In the genomic region with DNA sequence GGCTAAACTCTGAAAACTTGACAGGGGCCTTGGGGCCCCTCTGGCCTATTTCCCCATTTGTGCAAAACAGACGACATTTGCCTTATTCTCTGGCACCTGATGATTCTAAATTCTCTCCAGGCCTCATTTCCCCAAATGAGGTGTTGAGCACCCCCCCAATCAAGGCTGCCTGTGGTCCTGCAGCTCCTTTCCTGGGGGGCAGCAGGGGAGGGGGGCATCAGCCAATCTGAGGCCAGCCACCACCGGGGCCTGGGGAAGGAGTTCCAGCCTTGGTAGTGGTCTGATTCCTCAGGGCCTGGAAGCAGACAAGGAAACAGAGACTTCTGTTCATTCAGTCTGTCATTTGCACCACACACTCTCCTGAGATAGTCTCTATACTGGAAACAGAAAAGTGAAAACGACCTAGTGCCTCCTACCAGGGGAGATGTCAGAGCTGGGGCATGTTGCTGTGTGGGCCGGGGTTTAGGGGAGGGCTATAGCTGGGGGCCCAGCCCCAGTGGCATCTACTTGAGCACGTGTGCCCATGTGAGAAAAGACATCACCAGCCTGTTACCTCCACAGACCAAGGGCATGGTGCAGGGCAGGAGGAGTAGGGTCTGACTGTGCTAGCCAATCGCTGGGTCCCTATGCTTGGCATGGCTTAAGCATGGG, we compare ENCODE assay signal across 25 cellular contexts. TPM values are rescaled to one million over a fixed set of nuclear protein-coding genes. Genes with fewer than 3 reads are reported as not detected.
"Had no signal": no experiment of that assay in that cellular context is flagged by ENCODE, and none has a peak within 500 bp of the region (broad histone marks: within the 10 kb centered on the region; RNA-seq: fewer than 3 reads in every experiment).

No MANE protein-coding gene starts in this region.

- H3K4me3 ChIP-seq: colonic mucosa, esophagus squamous epithelium, gastrocnemius medialis, right lobe of liver, testis, uterus had no signal

- H3K4me1 ChIP-seq: parathyroid adenoma, testis had no signal

- FAIRE-seq: islet of Langerhans, small intestine had no signal

- H3K36me3 Mint-ChIP-seq: activated CD4-positive, alpha-beta memory T cell treated with anti-CD3 and anti-CD28 coated beads for 36 hours; natural killer cell treated with Interleukin-12 subunit alpha and Interleukin-12 subunit beta and Interleukin-15 and Interleukin-18, amount 100 ng/mL, for 72 hours; stimulated activated naive B cell treated with anti-CD40 and anti-IgM and Interleukin-4, amounts not matched to agents 10 μg/mL and 1 μg/mL and 100 μg/mL, for 72 hours; WTC11 had no signal

- ATAC-seq: gastrocnemius medialis; left cardiac atrium; natural killer cell treated with Interleukin-12 subunit alpha and Interleukin-12 subunit beta and Interleukin-15 and Interleukin-18, amount 100 ng/mL, for 72 hours; right lobe of liver; stimulated activated naive B cell treated with anti-CD40 and anti-IgM and Interleukin-4, amounts not matched to agents 10 μg/mL and 1 μg/mL and 100 μg/mL, for 72 hours; WTC11 had no signal

- H3K27ac Mint-ChIP-seq: activated CD4-positive, alpha-beta memory T cell treated with anti-CD3 and anti-CD28 coated beads for 36 hours; natural killer cell treated with Interleukin-12 subunit alpha and Interleukin-12 subunit beta and Interleukin-15 and Interleukin-18, amount 100 ng/mL, for 72 hours; stimulated activated naive B cell treated with anti-CD40 and anti-IgM and Interleukin-4, amounts not matched to agents 10 μg/mL and 1 μg/mL and 100 μg/mL, for 72 hours; T-helper 1 cell treated with Interleukin-12 subunit alpha and Interleukin-12 subunit beta and Interleukin-4 antibody, amounts not matched to agents 30 μg/mL and 1 μg/mL, for 36 hours; WTC11 had no signal

- H3K9ac ChIP-seq: parathyroid adenoma had no signal

- H3K9me3 ChIP-seq: colonic mucosa, esophagus squamous epithelium, gastrocnemius medialis, neutrophil, right lobe of liver, testis, uterus had no signal

- H3K4me3 Mint-ChIP-seq: activated CD4-positive, alpha-beta memory T cell treated with anti-CD3 and anti-CD28 coated beads for 36 hours; natural killer cell treated with Interleukin-12 subunit alpha and Interleukin-12 subunit beta and Interleukin-15 and Interleukin-18, amount 100 ng/mL, for 72 hours had no signal

- H3K79me2 ChIP-seq: parathyroid adenoma had no signal

- H2AFZ ChIP-seq: parathyroid adenoma had no signal

- DNase-seq: activated CD4-positive, alpha-beta memory T cell treated with anti-CD3 and anti-CD28 coated beads for 36 hours; activated CD4-positive, alpha-beta T cell treated with anti-CD3 and anti-CD28 coated beads for 4 hours; activated naive CD4-positive, alpha-beta T cell treated with anti-CD3 and anti-CD28 coated beads, Interleukin-2, amount 50 U/mL, for 16 hours; activated T-cell treated with anti-CD3 and anti-CD28 coated beads, Interleukin-2, amount 50 U/mL, for 1 hour; aorta; colonic mucosa; esophagus squamous epithelium; gastrocnemius medialis; hypothalamus; left cardiac atrium; small intestine; stimulated activated CD4-positive, alpha-beta T cell treated with anti-CD3 and anti-CD28 coated beads, Interleukin-2, amount 100 ng/mL, for 24 hours; stimulated activated naive B cell treated with anti-CD40 and anti-IgM and Interleukin-4, amounts not matched to agents 10 μg/mL and 1 μg/mL and 100 μg/mL, for 72 hours; T1000; testis; trophoblast cell had no signal

- H3K36me3 ChIP-seq: colonic mucosa, esophagus squamous epithelium, gastrocnemius medialis, neutrophil, right lobe of liver, uterus had no signal

- H3K27me3 ChIP-seq: testis had no signal

- H3K9me3 Mint-ChIP-seq: activated CD4-positive, alpha-beta memory T cell treated with anti-CD3 and anti-CD28 coated beads for 36 hours; natural killer cell treated with Interleukin-12 subunit alpha and Interleukin-12 subunit beta and Interleukin-15 and Interleukin-18, amount 100 ng/mL, for 72 hours; T-helper 1 cell treated with Interleukin-12 subunit alpha and Interleukin-12 subunit beta and Interleukin-4 antibody, amounts not matched to agents 30 μg/mL and 1 μg/mL, for 36 hours; WTC11 had no signal

- H3K27ac ChIP-seq: colonic mucosa, esophagus squamous epithelium, gastrocnemius medialis, neutrophil, parathyroid adenoma, right lobe of liver, testis, uterus had no signal

RNA-seq across cellular contexts. Expression of gene TPBGL, which starts 1.9 kb away (rescaled TPM):
- total RNA-seq: gastrocnemius medialis, liver, right lobe of liver had no signal
- polyA plus RNA-seq: aorta had no signal
